17 cellular contexts compared by ENCODE assay signal in genomic region chr4:35697203-35697736, GRCh38.
DNase-seq lines count a peak whose midpoint lies in the region; ATAC-seq and TF ChIP-seq lines count a peak whose summit lies in the region.
"Had no signal": no experiment of that assay in that cellular context is flagged by ENCODE, and none has a peak within 500 bp of the region (broad histone marks: within the 10 kb centered on the region; RNA-seq: fewer than 3 reads in every experiment).

No MANE protein-coding gene starts in this region.

- H3K9me3 Mint-ChIP-seq in stimulated activated effector memory CD8-positive, alpha-beta T cell treated with anti-CD3 and anti-CD28 coated beads, Interleukin-12 subunit alpha, Interleukin-12 subunit beta, amount 100 ng/mL, for 72 hours, result no peaks in the 10 kb centered on the region
- H3K9me3 Mint-ChIP-seq: activated naive CD8-positive, alpha-beta T cell treated with anti-CD3 and anti-CD28 coated beads, Interleukin-2, amount 10 ng/mL, durations not matched to agents 7 days and 5 days had no signal

- peak; percentile 73 for ATAC-seq in GM18858 (IDR thresholded peaks at IDR 0.05; ENCODE audit: unreplicated experiment)
- peak; percentile 85 for ATAC-seq in GM21381 (IDR thresholded peaks at IDR 0.05; ENCODE audit: unreplicated experiment)
- ATAC-seq in HG02938 (IDR thresholded peaks at IDR 0.05; ENCODE audit: unreplicated experiment), result peak; percentile 98
- peak; percentile 86 for ATAC-seq in HG03520 (IDR thresholded peaks at IDR 0.05; ENCODE audit: unreplicated experiment)
- ATAC-seq in stimulated activated effector memory CD8-positive, alpha-beta T cell treated with anti-CD3 and anti-CD28 coated beads, Interleukin-12 subunit alpha, Interleukin-12 subunit beta, amount 100 ng/mL, for 72 hours, result no peak
- ATAC-seq: pancreas had no signal

- H3K27ac ChIP-seq in RWPE1, result no peak overlapping the region
- H3K27ac ChIP-seq: pancreas had no signal

- no peak overlapping the region for H3K4me3 Mint-ChIP-seq in stimulated activated effector memory CD8-positive, alpha-beta T cell treated with anti-CD3 and anti-CD28 coated beads, Interleukin-12 subunit alpha, Interleukin-12 subunit beta, amount 100 ng/mL, for 72 hours
- H3K4me3 Mint-ChIP-seq: activated naive CD8-positive, alpha-beta T cell treated with anti-CD3 and anti-CD28 coated beads, Interleukin-2, amount 10 ng/mL, durations not matched to agents 7 days and 5 days; H9; naive B cell had no signal

- H3K27ac Mint-ChIP-seq in stimulated activated effector memory CD8-positive, alpha-beta T cell treated with anti-CD3 and anti-CD28 coated beads, Interleukin-12 subunit alpha, Interleukin-12 subunit beta, amount 100 ng/mL, for 72 hours, result no peak overlapping the region
- H3K27ac Mint-ChIP-seq: activated naive CD8-positive, alpha-beta T cell treated with anti-CD3 and anti-CD28 coated beads, Interleukin-2, amount 10 ng/mL, durations not matched to agents 7 days and 5 days; H9; naive B cell had no signal

- DNase-seq in stimulated activated effector memory CD8-positive, alpha-beta T cell treated with anti-CD3 and anti-CD28 coated beads, Interleukin-12 subunit alpha, Interleukin-12 subunit beta, amount 100 ng/mL, for 72 hours (ENCODE audit: low spot score in 2 of 2), result no peak
- DNase-seq in RWPE1 (ENCODE audit: low spot score) (no peak), NCI-H446 (lab: John Stamatoyannopoulos, UW) (no peak)
- no peak for DNase-seq in activated CD4-positive, alpha-beta T cell treated with anti-CD3 and anti-CD28 coated beads for 1 hour
- DNase-seq: activated CD4-positive, alpha-beta T cell treated with anti-CD3 and anti-CD28 coated beads, Interleukin-2, amount 50 U/mL, for 48 hours; activated naive CD8-positive, alpha-beta T cell treated with anti-CD3 and anti-CD28 coated beads, Interleukin-2, amount 10 ng/mL, durations not matched to agents 7 days and 5 days; dermis blood vessel endothelial cell; H9; IMR-90; naive B cell; NCI-H774; pancreas; stimulated activated CD4-positive, alpha-beta T cell treated with anti-CD3 and anti-CD28 coated beads, Interleukin-2, amount 100 ng/mL, for 48 hours had no signal

- POLR2A ChIA-PET in RWPE1 (lab: Yijun Ruan, JAX; ENCODE audit: low non-redundant PET), result no interaction called here

- CTCF ChIA-PET in RWPE1 (lab: Yijun Ruan, JAX), result no interaction called here

- TF ChIP-seq CTCF in RWPE1 (conservative IDR thresholded peaks at IDR 0.05; ENCODE audit: low read depth), result no peak

- H3K36me3 Mint-ChIP-seq in stimulated activated effector memory CD8-positive, alpha-beta T cell treated with anti-CD3 and anti-CD28 coated beads, Interleukin-12 subunit alpha, Interleukin-12 subunit beta, amount 100 ng/mL, for 72 hours, result no peaks in the 10 kb centered on the region
- H3K36me3 Mint-ChIP-seq: activated naive CD8-positive, alpha-beta T cell treated with anti-CD3 and anti-CD28 coated beads, Interleukin-2, amount 10 ng/mL, durations not matched to agents 7 days and 5 days; naive B cell had no signal

- no peaks in the 10 kb centered on the region for H3K4me1 Mint-ChIP-seq in stimulated activated effector memory CD8-positive, alpha-beta T cell treated with anti-CD3 and anti-CD28 coated beads, Interleukin-12 subunit alpha, Interleukin-12 subunit beta, amount 100 ng/mL, for 72 hours
- H3K4me1 Mint-ChIP-seq: activated naive CD8-positive, alpha-beta T cell treated with anti-CD3 and anti-CD28 coated beads, Interleukin-2, amount 10 ng/mL, durations not matched to agents 7 days and 5 days; H9; naive B cell had no signal
